8 cellular contexts compared by ENCODE assay signal in the genomic region with DNA sequence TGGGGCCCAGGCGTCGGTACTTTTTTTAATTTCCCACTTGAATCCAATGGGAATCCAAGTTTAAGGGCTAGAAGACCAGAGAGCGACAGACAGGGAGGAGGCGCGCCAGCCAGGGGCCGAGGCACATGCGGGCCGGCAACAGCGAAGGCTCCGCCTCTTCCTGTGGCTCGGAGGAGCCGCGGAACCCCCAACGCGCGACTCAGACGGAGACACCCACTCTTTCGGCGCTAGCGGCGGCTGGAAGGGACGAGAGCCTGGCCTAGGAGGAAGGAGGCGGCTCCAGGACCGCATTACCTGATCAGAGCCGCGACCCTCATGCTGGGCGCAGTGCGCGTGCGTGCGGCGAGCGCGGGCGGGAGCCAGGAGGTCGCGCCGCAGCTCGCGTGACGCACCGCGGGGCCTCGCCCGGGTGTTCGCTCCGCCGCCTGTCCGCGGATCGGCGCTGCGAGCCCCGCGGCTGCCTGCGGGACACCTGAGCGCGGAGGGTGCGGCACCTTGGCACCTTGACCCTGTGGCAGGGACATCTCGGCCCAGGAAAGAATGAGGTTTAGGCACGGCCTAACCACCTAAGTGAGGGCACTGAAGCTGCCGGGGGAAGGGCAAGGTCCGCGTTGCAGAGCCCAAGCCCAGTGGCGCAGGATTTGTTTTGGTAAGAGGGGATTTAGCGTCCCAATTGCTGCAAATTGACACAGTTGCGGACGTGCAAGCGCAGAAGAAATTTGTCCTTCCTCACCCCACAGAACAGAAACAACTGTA. TPM values are rescaled to one million over a fixed set of nuclear protein-coding genes. Genes with fewer than 3 reads are reported as not detected.
DNase-seq lines count a peak whose midpoint lies in the region; ATAC-seq and TF ChIP-seq lines count a peak whose summit lies in the region.

A gene with protein sequence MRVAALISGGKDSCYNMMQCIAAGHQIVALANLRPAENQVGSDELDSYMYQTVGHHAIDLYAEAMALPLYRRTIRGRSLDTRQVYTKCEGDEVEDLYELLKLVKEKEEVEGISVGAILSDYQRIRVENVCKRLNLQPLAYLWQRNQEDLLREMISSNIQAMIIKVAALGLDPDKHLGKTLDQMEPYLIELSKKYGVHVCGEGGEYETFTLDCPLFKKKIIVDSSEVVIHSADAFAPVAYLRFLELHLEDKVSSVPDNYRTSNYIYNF (minus strand): TSS at position 341 of the 756 bp plus-strand sequence. CDS start 24 bp downstream, at position 317.

- no peaks in the 10 kb centered on the region for H3K27me3 Mint-ChIP-seq in mesothelial cell of epicardium (ENCODE audit: low read depth)

- ATAC-seq in GM19452 (IDR thresholded peaks at IDR 0.05; ENCODE audit: unreplicated experiment) (peak; percentile 89), HG03575 (IDR thresholded peaks at IDR 0.05; ENCODE audit: extremely low read depth, insufficient number of reproducible peaks, low FRiP score, unreplicated experiment) (peak; percentile 40)

- H3K4me1 Mint-ChIP-seq in mesothelial cell of epicardium, result peaks cover 37% of the 10 kb centered on the region

- peaks cover 10% of the 10 kb centered on the region for H3K9me3 Mint-ChIP-seq in mesothelial cell of epicardium

- peaks cover 18% of the 10 kb centered on the region for H3K36me3 Mint-ChIP-seq in mesothelial cell of epicardium

- DNase-seq in CMK (ENCODE audit: low read depth) (peak; percentile 66), NOMO-1 treated with DMSO at 0.1 percent for 48 hours (lab: John Stamatoyannopoulos, UW; ENCODE audit: unreplicated experiment) (peak; percentile 67), mesothelial cell of epicardium (ENCODE audit: low spot score in 2 of 2, unreplicated experiment in 2 of 2) (peak; percentile 69 to 84)
- peak; percentile 60 to 75 (median 63) for DNase-seq in activated CD8-positive, alpha-beta memory T cell treated with anti-CD3 and anti-CD28 coated beads for 48 hours (ENCODE audit: low read depth in 2 of 3, low spot score in 2 of 3)
- DNase-seq in stimulated activated CD8-positive, alpha-beta memory T cell treated with anti-CD3 and anti-CD28 coated beads, Interleukin-15, amount 100 ng/mL, for 4 hours (ENCODE audit: low read depth in 2 of 2), result peak; percentile 79 to 84

- H3K9ac ChIP-seq in endocrine pancreas (ENCODE audit: control insufficient read depth, insufficient read depth, low read length), result peak within 1 kb of the TSS; percentile 89

- no peaks in the 10 kb centered on the region for H3K36me3 ChIP-seq in endocrine pancreas (ENCODE audit: control insufficient read depth, insufficient read depth, low read length)

- H3K4me3 ChIP-seq in endocrine pancreas (ENCODE audit: control insufficient read depth, insufficient read depth, low read length), result peak within 1 kb of the TSS; percentile 91

- H3K27me3 ChIP-seq in endocrine pancreas (ENCODE audit: control insufficient read depth, insufficient read depth, low read length), result no peaks in the 10 kb centered on the region

- H3K4me1 ChIP-seq in endocrine pancreas (ENCODE audit: control insufficient read depth, insufficient read depth, low read length), result peaks cover 4% of the 10 kb centered on the region

- peak within 1 kb of the TSS; percentile 82 for H3K4me3 Mint-ChIP-seq in mesothelial cell of epicardium

- peak; percentile 4 for TF ChIP-seq CTCF in mesothelial cell of epicardium (IDR thresholded peaks at IDR 0.05; ENCODE audit: unreplicated experiment)

- H3K9me3 ChIP-seq in endocrine pancreas (ENCODE audit: control insufficient read depth, low read length), result no peaks in the 10 kb centered on the region

- peak within 1 kb of the TSS; percentile 98 for H3K27ac Mint-ChIP-seq in mesothelial cell of epicardium

RNA-seq across cellular contexts. Expression of the gene that starts here (rescaled TPM):
- 17.0 to 20.6 TPM (median 17.0 TPM) in 3 replicates for total RNA-seq in mesothelial cell of epicardium

Comparison
In these comparisons a context has a peak if more than half of its experiments do, and no peak if none do; other contexts are left out.
1. Peak in every context shown above with its lines: DNase-seq, ATAC-seq and H3K4me3 ChIP-seq.